Comparison of ENCODE assay signal across 18 cellular contexts in genomic region chr12:54133663-54134375, GRCh38. TPM values are rescaled to one million over a fixed set of nuclear protein-coding genes. Genes with fewer than 3 reads are reported as not detected.
DNase-seq lines count a peak whose midpoint lies in the region; ATAC-seq and TF ChIP-seq lines count a peak whose summit lies in the region.
"Had no signal": no experiment of that assay in that cellular context is flagged by ENCODE, and none has a peak within 500 bp of the region (broad histone marks: within the 10 kb centered on the region; RNA-seq: fewer than 3 reads in every experiment).

No MANE protein-coding gene starts in this region.

- peaks cover 89% of the 10 kb centered on the region for H3K4me1 ChIP-seq in Caco-2
- peaks cover 0 to 27% of the 10 kb centered on the region in 2 donors for H3K4me1 ChIP-seq in neuronal stem cell (ENCODE audit: control insufficient read depth in 2 of 2, insufficient read depth in 1 of 2, low read depth in 1 of 2, low read length in 2 of 2)
- H3K4me1 ChIP-seq in right cardiac atrium (ENCODE audit: control insufficient read depth, insufficient read depth, low read length), result no peaks in the 10 kb centered on the region

- no peak overlapping the region for H3K4me2 ChIP-seq in neuronal stem cell (ENCODE audit: insufficient read depth, low read length, poor library complexity, severe bottlenecking)

- TF ChIP-seq CTCF in Caco-2 (IDR thresholded peaks at IDR 0.05; ENCODE audit: insufficient read depth in 1 of 2, low read depth in 1 of 2, low read length in 1 of 2, severe bottlenecking in 1 of 2, unreplicated experiment in 1 of 2), result no peak
- no peak for TF ChIP-seq CTCF in VCaP (conservative IDR thresholded peaks at IDR 0.05)

- intact Hi-C loops in Caco-2 (cut with micrococcal nuclease; ENCODE audit: unreplicated experiment) (no loop called here), right cardiac atrium (cut with DNase I) (no loop called here)

- no peak overlapping the region for H3K4me3 Mint-ChIP-seq in Caco-2 (ENCODE audit: unreplicated experiment)
- H3K4me3 Mint-ChIP-seq: CD8-positive, alpha-beta T cell; HFFc6 had no signal

- POLR2A ChIA-PET in Caco-2 (lab: Charles Lee) (no interaction called here), HEK293T (lab: Yijun Ruan, JAX) (interaction anchor here (0.6 to 0.9 kb wide), 2 partner anchors 82 to 134 kb away, joined by 3 read pairs; partner anchors contain the start of gene HOXC9)

- no peaks in the 10 kb centered on the region for H3K27me3 Mint-ChIP-seq in Caco-2 (ENCODE audit: insufficient read depth, unreplicated experiment)

- H3K79me1 ChIP-seq in neuronal stem cell (ENCODE audit: low read depth, low read length), result no peaks in the 10 kb centered on the region

- peak overlapping the region; percentile 74 for H2BK120ac ChIP-seq in neuronal stem cell (ENCODE audit: low read depth, low read length)

- H3K27ac ChIP-seq in VCaP (peak overlapping the region; percentile 88), neuronal stem cell (replicated peaks; ENCODE audit: low read length) (no peak overlapping the region), right cardiac atrium (ENCODE audit: low read length) (no peak overlapping the region)
- H3K27ac ChIP-seq: SJSA1 had no signal

- H3K9me3 ChIP-seq in Caco-2 (no peaks in the 10 kb centered on the region), neuronal stem cell (replicated peaks in 1 of 2; ENCODE audit: control insufficient read depth in 2 of 2, insufficient read depth in 1 of 2, low read depth in 1 of 2, low read length in 2 of 2) (no peaks in the 10 kb centered on the region), right cardiac atrium (ENCODE audit: control insufficient read depth, low read length) (no peaks in the 10 kb centered on the region)
- H3K9me3 ChIP-seq: Peyer's patch, SJSA1 had no signal

- ATAC-seq in right cardiac atrium (no peak), GM18498 (IDR thresholded peaks at IDR 0.05; ENCODE audit: unreplicated experiment) (no peak)
- ATAC-seq: CD8-positive, alpha-beta T cell had no signal

- H4K8ac ChIP-seq in neuronal stem cell (ENCODE audit: low read depth, low read length), result no peak overlapping the region

- no peak overlapping the region for H2AFZ ChIP-seq in neuronal stem cell (ENCODE audit: low read length)

- peak overlapping the region; percentile 60 for H2BK15ac ChIP-seq in neuronal stem cell (ENCODE audit: low read length)

- H3K23ac ChIP-seq in neuronal stem cell (ENCODE audit: low read depth, low read length, poor library complexity), result no peak overlapping the region

- H2BK12ac ChIP-seq in neuronal stem cell (ENCODE audit: low read length), result peak overlapping the region; percentile 33

- no peak overlapping the region for H4K91ac ChIP-seq in neuronal stem cell (ENCODE audit: low read depth, low read length, poor library complexity)

- H3K18ac ChIP-seq in neuronal stem cell (ENCODE audit: low read length), result peak overlapping the region; percentile 90

- H3K27me3 ChIP-seq in Caco-2 (replicated peaks; ENCODE audit: control insufficient read depth, insufficient read depth, low read length) (no peaks in the 10 kb centered on the region), neuronal stem cell (ENCODE audit: control insufficient read depth in 3 of 3, insufficient read depth in 3 of 3, low read depth in 1 of 3, low read length in 3 of 3) (peaks cover 3 to 98% (median 8%) of the 10 kb centered on the region in 3 experiments), right cardiac atrium (ENCODE audit: control insufficient read depth, insufficient read depth) (no peaks in the 10 kb centered on the region)
- H3K27me3 ChIP-seq: Peyer's patch, SJSA1 had no signal

- H3K36me3 Mint-ChIP-seq in Caco-2 (ENCODE audit: insufficient read depth, unreplicated experiment), result no peaks in the 10 kb centered on the region
- H3K36me3 Mint-ChIP-seq: CD8-positive, alpha-beta T cell had no signal

- no peak overlapping the region for H3K14ac ChIP-seq in neuronal stem cell (ENCODE audit: low read length)

- H2AK5ac ChIP-seq in neuronal stem cell (ENCODE audit: low read depth, low read length), result peak overlapping the region; percentile 82

- WGBS in neuronal stem cell (ENCODE audit: extremely low coverage in 2 of 2, insufficient read length in 2 of 2, insufficient replicate concordance in 1 of 2), 2 donors, result no CpG with 5 or more reads among the region's 17 CpGs
- 69% methylated on average over 17 of the region's 17 CpGs for WGBS in right cardiac atrium

- H3K36me3 ChIP-seq in Caco-2 (ENCODE audit: control insufficient read depth, insufficient read depth, low read length), result no peaks in the 10 kb centered on the region
- H3K36me3 ChIP-seq in neuronal stem cell (replicated peaks in 1 of 2; ENCODE audit: control insufficient read depth in 2 of 2, insufficient read depth in 2 of 2, low read length in 2 of 2), result no peaks in the 10 kb centered on the region
- H3K36me3 ChIP-seq: Peyer's patch, SJSA1 had no signal

- H3K4me3 ChIP-seq in Caco-2 (ENCODE audit: low read depth, low read length) (no peak overlapping the region), neuronal stem cell (ENCODE audit: low read length in 2 of 2) (no peak overlapping the region), right cardiac atrium (ENCODE audit: low read length) (no peak overlapping the region)
- H3K4me3 ChIP-seq: Peyer's patch, SJSA1 had no signal

- CTCF ChIA-PET in Caco-2 (lab: Charles Lee), result interaction anchor here (0.8 to 2.9 kb wide), 3 partner anchors 56 to 98 kb away, joined by 3 to 44 read pairs (median 11); partner anchors contain the start of gene SMUG1
- CTCF ChIA-PET in HEK293T (lab: Yijun Ruan, JAX), result interaction anchor here (0.7 to 3.1 kb wide), 3 partner anchors 83 to 143 kb away, joined by 3 to 11 read pairs (median 3); no protein-coding TSS in a partner anchor

- no peak overlapping the region for H3K9ac ChIP-seq in neuronal stem cell (ENCODE audit: low read depth, low read length, poor library complexity)

- H2BK5ac ChIP-seq in neuronal stem cell (ENCODE audit: low read length), result no peak overlapping the region

- no peaks in the 10 kb centered on the region for H3K9me3 Mint-ChIP-seq in Caco-2 (ENCODE audit: unreplicated experiment)
- H3K9me3 Mint-ChIP-seq: CD8-positive, alpha-beta T cell; HFFc6 had no signal

- DNase-seq in Caco-2, result no peak
- peak; percentile 81 for DNase-seq in left kidney (ENCODE audit: low read depth, low spot score)
- no peak for DNase-seq in neuronal stem cell (ENCODE audit: low spot score)
- DNase-seq in right cardiac atrium, result no peak
- DNase-seq in HEK293T (ENCODE audit: extremely low spot score), result no peak
- no peak for DNase-seq in NCI-H2171 (lab: John Stamatoyannopoulos, UW)
- DNase-seq: CD8-positive, alpha-beta T cell; HFFc6; KG1; MV-4-11; NCI-H1417; NCI-H187 treated with DMSO at 0.1 percent for 48 hours; NCI-H69; NK-92 treated with Interleukin-12 subunit alpha and Interleukin-12 subunit beta, amount 100 ng/mL, for 24 hours had no signal

- H3K27ac Mint-ChIP-seq in Caco-2 (ENCODE audit: unreplicated experiment), result peak overlapping the region; percentile 71
- H3K27ac Mint-ChIP-seq: CD8-positive, alpha-beta T cell; HFFc6 had no signal

- BruUV-seq in Caco-2 (replicated peaks; lab: Mats Ljungman, UMichigan), result no TSS peak

- H3K4me1 Mint-ChIP-seq in Caco-2 (ENCODE audit: low read depth, unreplicated experiment), result peaks cover 43% of the 10 kb centered on the region

- no peak overlapping the region for H3K4ac ChIP-seq in neuronal stem cell (ENCODE audit: low read length)

TF ChIP-seq in HEK293T, 16 proteins besides CTCF, POLR2A, EP300 and RAD21:
- TF ChIP-seq NFRKB (IDR thresholded peaks at IDR 0.05), result no peak

RNA-seq across cellular contexts. Expression of gene SMUG1, which starts 55.0 kb away (rescaled TPM):
- total RNA-seq in Caco-2 (2022) (51.8 and 53.2 TPM in 2 replicates), right cardiac atrium (10 to 100 TPM; 16.8 to 20.7 (median 18.6) TPM)
- polyA plus RNA-seq in neuronal stem cell (2013, experiment 1 of 2), result 18.0 TPM
- polyA plus RNA-seq in neuronal stem cell (2013, experiment 2 of 2), result 16.7 TPM
- polyA plus RNA-seq in right cardiac atrium, result 26.3 TPM
